2 cellular contexts compared by ENCODE assay signal in genomic region chr20:31426891-31427551, GRCh38. TPM values are rescaled to one million over a fixed set of nuclear protein-coding genes. Genes with fewer than 3 reads are reported as not detected.
"Had no signal": no experiment of that assay in that cellular context is flagged by ENCODE, and none has a peak within 500 bp of the region (broad histone marks: within the 10 kb centered on the region; RNA-seq: fewer than 3 reads in every experiment).

No MANE protein-coding gene starts in this region.

RNA-seq across cellular contexts. Expression of gene DEFB123, which starts 13.4 kb away (rescaled TPM):
- total RNA-seq: G401, GM12878 had no signal

RNA-seq across cellular contexts. Expression of gene DEFB121, which starts 21.0 kb away (rescaled TPM):
- total RNA-seq: G401, GM12878 had no signal

RNA-seq across cellular contexts. Expression of gene DEFB119, which starts 36.6 kb away (rescaled TPM):
- total RNA-seq: G401, GM12878 had no signal

RNA-seq across cellular contexts. Expression of gene DEFB124, which starts 47.9 kb away (rescaled TPM):
- total RNA-seq: G401, GM12878 had no signal

RNA-seq across cellular contexts. Expression of gene REM1, which starts 48.1 kb away (rescaled TPM):
- total RNA-seq: G401, GM12878 had no signal
